In the genomic region with DNA sequence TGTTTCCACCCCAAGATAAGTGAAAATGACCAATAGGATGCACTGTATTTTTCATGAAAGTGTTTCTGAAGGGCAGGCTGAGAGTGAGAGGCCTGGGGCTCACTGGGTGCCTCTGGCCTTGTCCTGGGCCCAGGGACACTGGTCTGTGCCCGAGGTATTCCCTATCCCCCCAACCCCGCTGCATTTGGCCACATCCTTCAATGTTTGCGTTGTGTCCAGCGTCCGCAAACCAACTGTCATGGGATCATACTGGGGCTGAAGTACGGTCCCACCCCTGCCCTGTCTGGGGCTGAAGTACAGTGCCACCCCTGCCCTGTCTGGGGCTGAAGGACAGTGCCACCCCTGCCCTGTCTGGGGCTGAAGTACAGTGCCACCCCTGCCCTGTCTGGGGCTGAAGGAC, we compare ENCODE assay signal across 21 cellular contexts. TPM values are rescaled to one million over a fixed set of nuclear protein-coding genes. Genes with fewer than 3 reads are reported as not detected.
DNase-seq lines count a peak whose midpoint lies in the region; ATAC-seq, FAIRE-seq and TF ChIP-seq lines count a peak whose summit lies in the region.
"Had no signal": no experiment of that assay in that cellular context is flagged by ENCODE, and none has a peak within 500 bp of the region (broad histone marks: within the 10 kb centered on the region; RNA-seq: fewer than 3 reads in every experiment).

No MANE protein-coding gene starts in this region.

- H2BK5ac ChIP-seq in mesendoderm (ENCODE audit: low read length): no peak overlapping the region

- peak overlapping the region; percentile 98 to 99 (median 99) for H3K27ac Mint-ChIP-seq in CD14-positive monocyte
- H3K27ac Mint-ChIP-seq in dendritic cell treated with granulocyte-macrophage colony-stimulating factor and Interleukin-4, amounts not matched to agents 40 ng/mL and 50 ng/mL, for 4 days: peak overlapping the region; percentile 89
- H3K27ac Mint-ChIP-seq in stimulated activated naive CD8-positive, alpha-beta T cell treated with anti-CD3 and anti-CD28 coated beads, Interleukin-15, amount 100 ng/mL, for 72 hours: no peak overlapping the region
- H3K27ac Mint-ChIP-seq in endothelial cell (ENCODE audit: unreplicated experiment): no peak overlapping the region
- H3K27ac Mint-ChIP-seq: activated naive CD8-positive, alpha-beta T cell treated with anti-CD3 and anti-CD28 coated beads, Interleukin-2, amount 50 U/mL, for 24 hours; CD4-positive, CD25-positive, alpha-beta regulatory T cell; GM23338 had no signal

- H3K36me3 Mint-ChIP-seq in CD14-positive monocyte (peaks cover 61 to 72% of the 10 kb centered on the region in 2 donors), endothelial cell (ENCODE audit: low read depth, unreplicated experiment) (peaks cover 57% of the 10 kb centered on the region)
- peaks cover 86% of the 10 kb centered on the region for H3K36me3 Mint-ChIP-seq in dendritic cell treated with granulocyte-macrophage colony-stimulating factor and Interleukin-4, amounts not matched to agents 40 ng/mL and 50 ng/mL, for 4 days (ENCODE audit: low read depth)

- no peak overlapping the region for H4K8ac ChIP-seq in mesendoderm (ENCODE audit: low read depth, low read length)

- no peaks in the 10 kb centered on the region for H3K9me3 ChIP-seq in kidney (ENCODE audit: control insufficient read depth in 1 of 2, low read length in 2 of 2)
- H3K9me3 ChIP-seq in prostate gland: no peaks in the 10 kb centered on the region
- H3K9me3 ChIP-seq: suprapubic skin had no signal

- H3K27ac ChIP-seq in kidney (ENCODE audit: low read depth in 2 of 2, low read length in 2 of 2) (no peak overlapping the region), prostate gland (peak overlapping the region; percentile 65 to 71), mesendoderm (ENCODE audit: low read depth, low read length) (no peak overlapping the region)
- H3K27ac ChIP-seq: brain microvascular endothelial cell, SK-N-MC, suprapubic skin had no signal

- H3K27me3 Mint-ChIP-seq in CD14-positive monocyte (ENCODE audit: low read depth in 3 of 3) (peaks cover 0 to 4% (median 2%) of the 10 kb centered on the region in 3 donors), endothelial cell (ENCODE audit: unreplicated experiment) (peaks cover 10% of the 10 kb centered on the region)
- no peaks in the 10 kb centered on the region for H3K27me3 Mint-ChIP-seq in dendritic cell treated with granulocyte-macrophage colony-stimulating factor and Interleukin-4, amounts not matched to agents 40 ng/mL and 50 ng/mL, for 4 days
- H3K27me3 Mint-ChIP-seq in stimulated activated naive CD8-positive, alpha-beta T cell treated with anti-CD3 and anti-CD28 coated beads, Interleukin-15, amount 100 ng/mL, for 72 hours: no peaks in the 10 kb centered on the region
- H3K27me3 Mint-ChIP-seq: activated naive CD8-positive, alpha-beta T cell treated with anti-CD3 and anti-CD28 coated beads, Interleukin-2, amount 50 U/mL, for 24 hours; CD4-positive, CD25-positive, alpha-beta regulatory T cell; naive thymus-derived CD4-positive, alpha-beta T cell had no signal

- no peak overlapping the region for H3K4me2 ChIP-seq in mesendoderm (ENCODE audit: low read length)
- H3K4me2 ChIP-seq: GM23338 had no signal

- DNase-seq in CD14-positive monocyte (ENCODE audit: low spot score): peak; percentile 39
- DNase-seq in kidney: peak; percentile 67
- DNase-seq in prostate gland (ENCODE audit: low spot score): no peak
- DNase-seq in mesendoderm: no peak
- DNase-seq in stimulated activated naive CD8-positive, alpha-beta T cell treated with anti-CD3 and anti-CD28 coated beads, Interleukin-15, amount 100 ng/mL, for 72 hours: no peak
- DNase-seq in endothelial cell (ENCODE audit: low spot score): no peak
- DNase-seq in NCI-H2227 (lab: John Stamatoyannopoulos, UW; ENCODE audit: unreplicated experiment): no peak
- DNase-seq: activated CD4-positive, alpha-beta T cell treated with anti-CD3 and anti-CD28 coated beads for 48 hours; activated CD8-positive, alpha-beta memory T cell treated with anti-CD3 and anti-CD28 coated beads, Interleukin-2, amount 50 U/mL, for 48 hours; activated naive CD8-positive, alpha-beta T cell treated with anti-CD3 and anti-CD28 coated beads, Interleukin-2, amount 50 U/mL, for 24 hours; brain microvascular endothelial cell; CD4-positive, CD25-positive, alpha-beta regulatory T cell; dermis blood vessel endothelial cell; naive thymus-derived CD4-positive, alpha-beta T cell; NCI-H146; NCI-H524 treated with DMSO at 0.1 percent for 48 hours had no signal

- H3K56ac ChIP-seq in mesendoderm (ENCODE audit: low read length): no peak overlapping the region

- intact Hi-C loops in CD14-positive monocyte (cut with micrococcal nuclease) (loop anchor here in 1 of 2 donors (5.0 kb wide), 2 partner anchors 35 to 65 kb away; partner anchors contain the start of gene RGS12), kidney (cut with DNase I) (no loop called here), prostate gland (cut with DNase I) (no loop called here)
- intact Hi-C loops in dendritic cell treated with granulocyte-macrophage colony-stimulating factor and Interleukin-4, amounts not matched to agents 40 ng/mL and 50 ng/mL, for 4 days (cut with micrococcal nuclease): loop anchor here (1.0 kb wide), 1 partner anchor 65 kb away; no protein-coding TSS in a partner anchor

- H3K9me3 Mint-ChIP-seq in CD14-positive monocyte (peaks cover 0 to 4% (median 0%) of the 10 kb centered on the region in 7 donors), endothelial cell (ENCODE audit: unreplicated experiment) (no peaks in the 10 kb centered on the region)
- H3K9me3 Mint-ChIP-seq in dendritic cell treated with granulocyte-macrophage colony-stimulating factor and Interleukin-4, amounts not matched to agents 40 ng/mL and 50 ng/mL, for 4 days: no peaks in the 10 kb centered on the region
- H3K9me3 Mint-ChIP-seq in stimulated activated naive CD8-positive, alpha-beta T cell treated with anti-CD3 and anti-CD28 coated beads, Interleukin-15, amount 100 ng/mL, for 72 hours: no peaks in the 10 kb centered on the region
- H3K9me3 Mint-ChIP-seq: activated naive CD8-positive, alpha-beta T cell treated with anti-CD3 and anti-CD28 coated beads, Interleukin-2, amount 50 U/mL, for 24 hours had no signal

- H3K27me3 ChIP-seq in prostate gland (replicated peaks; ENCODE audit: insufficient read depth) (no peaks in the 10 kb centered on the region), mesendoderm (ENCODE audit: insufficient read depth, low read length, poor library complexity) (no peaks in the 10 kb centered on the region)
- H3K27me3 ChIP-seq: brain microvascular endothelial cell, suprapubic skin had no signal

- no peak overlapping the region for H3K18ac ChIP-seq in mesendoderm (ENCODE audit: low read length)

- ATAC-seq in stimulated activated naive CD8-positive, alpha-beta T cell treated with anti-CD3 and anti-CD28 coated beads, Interleukin-15, amount 100 ng/mL, for 72 hours: no peak
- ATAC-seq: activated naive CD8-positive, alpha-beta T cell treated with anti-CD3 and anti-CD28 coated beads, Interleukin-2, amount 50 U/mL, for 24 hours; GM23338 had no signal

- TF ChIP-seq POLR2A in prostate gland (IDR thresholded peaks at IDR 0.05): no peak

- FAIRE-seq in kidney (lab: Jason Lieb, UNC): no peak
- FAIRE-seq: RCC 7860 had no signal

- H3K79me2 ChIP-seq in mesendoderm (ENCODE audit: control insufficient read depth, insufficient read depth, low read length): no peaks in the 10 kb centered on the region

- H3K4me1 ChIP-seq in kidney (ENCODE audit: control insufficient read depth in 1 of 2, insufficient read depth in 1 of 2, low read depth in 1 of 2, low read length in 2 of 2) (no peaks in the 10 kb centered on the region), prostate gland (replicated peaks) (no peaks in the 10 kb centered on the region), mesendoderm (ENCODE audit: control insufficient read depth, low read depth, low read length) (no peaks in the 10 kb centered on the region)
- H3K4me1 ChIP-seq: suprapubic skin had no signal

- no peaks in the 10 kb centered on the region for H3K79me1 ChIP-seq in mesendoderm (ENCODE audit: low read length)

- H3K4me3 ChIP-seq in kidney (ENCODE audit: low read length in 2 of 2) (no peak overlapping the region), prostate gland (no peak overlapping the region), mesendoderm (ENCODE audit: low read length) (no peak overlapping the region)
- H3K4me3 ChIP-seq: GM23338, SK-N-MC, suprapubic skin had no signal

- H2BK15ac ChIP-seq in mesendoderm (replicated peaks; ENCODE audit: low read depth): no peak overlapping the region

- TF ChIP-seq CTCF in CD14-positive monocyte (IDR thresholded peaks at IDR 0.05) (no peak), kidney (IDR thresholded peaks at IDR 0.05; ENCODE audit: borderline replicate concordance, extremely low read depth, insufficient read depth) (no peak), prostate gland (IDR thresholded peaks at IDR 0.05) (no peak), endothelial cell (IDR thresholded peaks at IDR 0.05; ENCODE audit: unreplicated experiment) (no peak)

- H3K36me3 ChIP-seq in kidney (ENCODE audit: control insufficient read depth in 1 of 2, insufficient read depth in 2 of 2, low read length in 2 of 2): peaks cover 47 to 52% of the 10 kb centered on the region in 2 donors
- H3K36me3 ChIP-seq in prostate gland: peaks cover 23 to 28% of the 10 kb centered on the region in 2 donors
- peaks cover 28% of the 10 kb centered on the region for H3K36me3 ChIP-seq in mesendoderm (ENCODE audit: control insufficient read depth, insufficient read depth, low read length)

- H3K9ac ChIP-seq in kidney (ENCODE audit: low read length in 2 of 2) (no peak overlapping the region), mesendoderm (ENCODE audit: low read length) (no peak overlapping the region)

- no peak overlapping the region for H2BK120ac ChIP-seq in mesendoderm (ENCODE audit: low read depth, low read length)

- H3K4me3 Mint-ChIP-seq in CD14-positive monocyte (peak overlapping the region in 1 of 2 donors; percentile 78), endothelial cell (ENCODE audit: unreplicated experiment) (no peak overlapping the region)
- H3K4me3 Mint-ChIP-seq in dendritic cell treated with granulocyte-macrophage colony-stimulating factor and Interleukin-4, amounts not matched to agents 40 ng/mL and 50 ng/mL, for 4 days: no peak overlapping the region
- no peak overlapping the region for H3K4me3 Mint-ChIP-seq in stimulated activated naive CD8-positive, alpha-beta T cell treated with anti-CD3 and anti-CD28 coated beads, Interleukin-15, amount 100 ng/mL, for 72 hours
- H3K4me3 Mint-ChIP-seq: activated naive CD8-positive, alpha-beta T cell treated with anti-CD3 and anti-CD28 coated beads, Interleukin-2, amount 50 U/mL, for 24 hours; CD4-positive, CD25-positive, alpha-beta regulatory T cell; GM23338; naive thymus-derived CD4-positive, alpha-beta T cell had no signal

- H3K23ac ChIP-seq in mesendoderm (ENCODE audit: low read length): no peak overlapping the region

- peaks cover 47% of the 10 kb centered on the region for H3K4me1 Mint-ChIP-seq in CD14-positive monocyte
- H3K4me1 Mint-ChIP-seq in dendritic cell treated with granulocyte-macrophage colony-stimulating factor and Interleukin-4, amounts not matched to agents 40 ng/mL and 50 ng/mL, for 4 days (ENCODE audit: low read depth): peaks cover 60% of the 10 kb centered on the region
- H3K4me1 Mint-ChIP-seq in stimulated activated naive CD8-positive, alpha-beta T cell treated with anti-CD3 and anti-CD28 coated beads, Interleukin-15, amount 100 ng/mL, for 72 hours: no peaks in the 10 kb centered on the region
- H3K4me1 Mint-ChIP-seq in endothelial cell (ENCODE audit: unreplicated experiment): no peaks in the 10 kb centered on the region
- H3K4me1 Mint-ChIP-seq: GM23338 had no signal

- no peak overlapping the region for H2AK5ac ChIP-seq in mesendoderm (ENCODE audit: low read length)

- WGBS in prostate gland: 86% methylated on average over 6 of the region's 6 CpGs
- WGBS in mesendoderm (ENCODE audit: extremely low coverage, insufficient coverage, low lambda C conversion rate): no CpG with 5 or more reads among the region's 6 CpGs

- H4K5ac ChIP-seq in mesendoderm (ENCODE audit: low read length): no peak overlapping the region

- H3K4ac ChIP-seq in mesendoderm (ENCODE audit: low read depth, low read length): no peak overlapping the region

RNA-seq across cellular contexts. Expression of gene MSANTD1, which starts 22.0 kb away (rescaled TPM):
- polyA plus RNA-seq in CD14-positive monocyte (not detected), kidney (ENCODE audit: insufficient read depth, low read depth, low replicate concordance) (not detected)
- total RNA-seq in kidney (0.91 TPM), prostate gland (1 to 10 TPM; 1.2 to 4.4 TPM), endothelial cell (ENCODE audit: unreplicated experiment) (0.97 TPM)
- polyA plus RNA-seq in mesendoderm (2013, experiment 1 of 2): 0.14 TPM
- polyA plus RNA-seq in mesendoderm (2013, experiment 2 of 2): 0.15 TPM
- polyA plus RNA-seq: naive thymus-derived CD4-positive, alpha-beta T cell had no signal

Comparison
In these comparisons a context has a peak if more than half of its experiments do, and no peak if none do; other contexts are left out.
1. DNase-seq: peak in CD14-positive monocyte (single experiment) and kidney (single experiment); none in prostate gland (single experiment), mesendoderm (single experiment), stimulated activated naive CD8-positive, alpha-beta T cell treated with anti-CD3 and anti-CD28 coated beads, Interleukin-15, amount 100 ng/mL, for 72 hours (0 of 2), endothelial cell (single experiment) and NCI-H2227 (single experiment).
2. H3K27ac Mint-ChIP-seq: peak in CD14-positive monocyte (7 of 7) and dendritic cell treated with granulocyte-macrophage colony-stimulating factor and Interleukin-4, amounts not matched to agents 40 ng/mL and 50 ng/mL, for 4 days (single experiment); none in stimulated activated naive CD8-positive, alpha-beta T cell treated with anti-CD3 and anti-CD28 coated beads, Interleukin-15, amount 100 ng/mL, for 72 hours (0 of 2) and endothelial cell (single experiment).
3. H3K27ac ChIP-seq: peak in prostate gland (2 of 2); none in kidney (0 of 2) and mesendoderm (single experiment).